ENCODE assay signal across 2 cellular contexts in the genomic region with DNA sequence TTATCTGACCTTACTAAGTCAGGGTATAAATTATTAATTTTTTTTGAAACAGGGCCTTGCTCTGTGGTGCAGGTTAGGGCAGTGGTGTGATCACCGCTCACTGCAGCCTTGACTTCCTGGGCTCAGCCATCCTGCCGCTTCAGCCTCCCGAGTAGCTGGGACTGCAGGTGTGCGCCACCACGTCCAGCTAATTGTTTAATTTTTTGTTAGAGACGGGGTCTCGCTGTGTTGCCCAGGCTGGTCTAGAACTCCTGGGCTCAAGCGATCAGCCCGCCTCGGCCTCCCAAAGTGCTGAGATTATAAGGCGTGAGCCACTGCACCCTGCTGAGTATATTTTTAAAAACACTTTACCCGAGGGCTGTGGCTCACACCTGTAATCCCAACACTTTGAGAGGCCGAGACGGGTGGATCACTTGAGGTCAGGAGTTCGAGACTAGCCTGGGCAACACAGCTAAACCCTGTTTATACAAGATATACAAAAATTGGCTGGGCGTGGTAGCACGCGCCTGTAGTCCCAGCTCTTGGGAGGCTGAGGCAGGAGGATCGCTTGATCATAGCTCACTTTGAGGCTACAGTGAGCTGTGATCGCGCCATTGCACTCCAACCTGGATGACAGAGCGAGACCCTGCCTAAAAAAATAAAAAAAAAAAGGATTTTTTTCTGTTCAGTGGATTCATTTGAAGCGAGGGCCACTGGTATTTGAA.
TF ChIP-seq lines count a peak whose summit lies in the region.

No MANE protein-coding gene starts in this region.

TF ChIP-seq in A549, 52 proteins besides CTCF, POLR2A, EP300 and RAD21:
- no peak for TF ChIP-seq HOXB5 (CRISPR knock-in tag; IDR thresholded peaks at IDR 0.05)

TF ChIP-seq in IMR-90, 13 proteins besides CTCF, POLR2A, EP300 and RAD21:
- TF ChIP-seq SMC3 (IDR thresholded peaks at IDR 0.05; ENCODE audit: low read depth, low read length) (no peak), MAFK (IDR thresholded peaks at IDR 0.05; ENCODE audit: low read depth, low read length) (no peak), CEBPB (IDR thresholded peaks at IDR 0.05; ENCODE audit: low read depth, low read length) (no peak)
